8 cellular contexts compared by ENCODE assay signal in the genomic region with DNA sequence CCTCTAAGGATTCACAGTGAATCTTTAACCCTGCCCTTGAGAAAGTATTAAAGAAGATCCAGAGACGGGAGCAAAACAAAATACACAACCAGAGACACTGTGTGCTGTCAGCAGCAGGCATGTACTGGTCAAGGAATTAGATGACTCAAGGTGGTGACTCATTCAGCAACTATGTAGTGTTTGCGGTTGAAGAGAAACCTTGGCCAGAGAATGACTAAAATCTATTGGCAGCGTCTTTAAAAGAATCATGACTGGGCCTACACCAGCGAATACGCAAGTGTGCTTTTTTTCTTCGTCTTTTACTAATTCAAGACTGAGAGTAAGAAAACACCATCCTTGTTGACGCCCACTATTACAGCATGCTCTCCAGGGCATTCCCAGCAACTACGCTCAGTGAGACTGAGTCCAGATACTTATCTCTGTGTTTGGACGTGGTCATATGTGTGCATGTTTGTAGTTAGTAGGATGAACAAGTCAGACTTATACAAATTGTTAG.
DNase-seq lines count a peak whose midpoint lies in the region; ATAC-seq and TF ChIP-seq lines count a peak whose summit lies in the region.

No MANE protein-coding gene starts in this region.

- H3K4me3 ChIP-seq in astrocyte of the cerebellum (ENCODE audit: low read depth, low read length), result no peak overlapping the region

- ATAC-seq in GM18502 (IDR thresholded peaks at IDR 0.05; ENCODE audit: poor library complexity, unreplicated experiment) (peak; percentile 100), HG02678 (IDR thresholded peaks at IDR 0.05; ENCODE audit: unreplicated experiment) (peak; percentile 100)

- peak; percentile 99 for DNase-seq in A172 (ENCODE audit: low spot score)
- DNase-seq in NAMALWA (ENCODE audit: low spot score), result peak; percentile 71
- DNase-seq in astrocyte of the cerebellum (ENCODE audit: low read depth), result peak; percentile 100
- peak; percentile 72 for DNase-seq in iPS-NIHi11 (ENCODE audit: low spot score)
- peak; percentile 44 for DNase-seq in stimulated activated CD8-positive, alpha-beta memory T cell treated with anti-CD3 and anti-CD28 coated beads, Interleukin-4, amount 100 ng/mL, for 48 hours
- no peak for DNase-seq in effector CD4-positive, alpha-beta T cell

- in situ Hi-C loops in astrocyte of the cerebellum (cut with HindIII; ENCODE audit: low sequenced_read_pairs), result loop anchor here (5.0 kb wide), 1 partner anchor 82 kb away; no protein-coding TSS in a partner anchor

- peak; percentile 10 for TF ChIP-seq CTCF in astrocyte of the cerebellum (IDR thresholded peaks at IDR 0.05; ENCODE audit: low read depth, low read length, missing control alignments)
